In genomic region chr1:62810420-62811274, GRCh38 we compare ENCODE assay signal across 11 cellular contexts. TPM values are rescaled to one million over a fixed set of nuclear protein-coding genes. Genes with fewer than 3 reads are reported as not detected.
A peak's percentile ranks its signal among the peaks of the same experiment; 100 is the strongest.
DNase-seq lines count a peak whose midpoint lies in the region; ATAC-seq and TF ChIP-seq lines count a peak whose summit lies in the region.
"Had no signal": no experiment of that assay in that cellular context is flagged by ENCODE, and none has a peak within 500 bp of the region (broad histone marks: within the 10 kb centered on the region; RNA-seq: fewer than 3 reads in every experiment).

No MANE protein-coding gene starts in this region.

- peak; percentile 24 for DNase-seq in OCI-M1 (lab: John Stamatoyannopoulos, UW)
- no peak for DNase-seq in AML-193 (lab: John Stamatoyannopoulos, UW)
- DNase-seq in activated CD8-positive, alpha-beta T cell treated with anti-CD3 and anti-CD28 coated beads, Interleukin-2, amount 10 ng/mL, durations not matched to agents 7 days and 5 days = no peak
- DNase-seq in SKM-1 treated with dmso at 0.1 percent for 144 hours (lab: John Stamatoyannopoulos, UW; ENCODE audit: unreplicated experiment) = no peak
- DNase-seq in WERI-Rb-1 = no peak
- DNase-seq: activated CD4-positive, alpha-beta T cell treated with anti-CD3 and anti-CD28 coated beads for 48 hours; CD4-positive, CD25-positive, alpha-beta regulatory T cell; left cardiac atrium had no signal

- H3K27me3 ChIP-seq in WERI-Rb-1 (ENCODE audit: insufficient read depth, low read depth, severe bottlenecking) = no peaks in the 10 kb centered on the region

- no peaks in the 10 kb centered on the region for H3K36me3 ChIP-seq in WERI-Rb-1

- H3K27me3 Mint-ChIP-seq in activated CD8-positive, alpha-beta T cell treated with anti-CD3 and anti-CD28 coated beads, Interleukin-2, amount 10 ng/mL, durations not matched to agents 7 days and 5 days (ENCODE audit: low read depth) = no peaks in the 10 kb centered on the region
- H3K27me3 Mint-ChIP-seq: CD4-positive, CD25-positive, alpha-beta regulatory T cell had no signal

- no peak for TF ChIP-seq CTCF in WERI-Rb-1 (IDR thresholded peaks at IDR 0.05; ENCODE audit: low read depth, low read length)

- no peak overlapping the region for H3K27ac Mint-ChIP-seq in activated CD8-positive, alpha-beta T cell treated with anti-CD3 and anti-CD28 coated beads, Interleukin-2, amount 10 ng/mL, durations not matched to agents 7 days and 5 days
- H3K27ac Mint-ChIP-seq: CD4-positive, CD25-positive, alpha-beta regulatory T cell had no signal

- no peak overlapping the region for H3K27ac ChIP-seq in WERI-Rb-1

- no peaks in the 10 kb centered on the region for H3K9me3 Mint-ChIP-seq in activated CD8-positive, alpha-beta T cell treated with anti-CD3 and anti-CD28 coated beads, Interleukin-2, amount 10 ng/mL, durations not matched to agents 7 days and 5 days (ENCODE audit: insufficient read depth)

- CTCF ChIA-PET in activated CD8-positive, alpha-beta T cell treated with anti-CD3 and anti-CD28 coated beads, Interleukin-2, amount 10 ng/mL, durations not matched to agents 7 days and 5 days (lab: Charles Lee) = no interaction called here

- H3K9me3 ChIP-seq in WERI-Rb-1 (ENCODE audit: severe bottlenecking) = no peaks in the 10 kb centered on the region

- H3K4me3 ChIP-seq in WERI-Rb-1 (ENCODE audit: low read depth, low read length) = no peak overlapping the region

- POLR2A ChIA-PET in activated CD8-positive, alpha-beta T cell treated with anti-CD3 and anti-CD28 coated beads, Interleukin-2, amount 10 ng/mL, durations not matched to agents 7 days and 5 days (lab: Charles Lee) = no interaction called here

- H3K36me3 Mint-ChIP-seq in activated CD8-positive, alpha-beta T cell treated with anti-CD3 and anti-CD28 coated beads, Interleukin-2, amount 10 ng/mL, durations not matched to agents 7 days and 5 days (ENCODE audit: low read depth) = peaks cover 22% of the 10 kb centered on the region

- H3K4me1 Mint-ChIP-seq in activated CD8-positive, alpha-beta T cell treated with anti-CD3 and anti-CD28 coated beads, Interleukin-2, amount 10 ng/mL, durations not matched to agents 7 days and 5 days (ENCODE audit: low read depth) = no peaks in the 10 kb centered on the region

- ATAC-seq in GM18511 (IDR thresholded peaks at IDR 0.05; ENCODE audit: unreplicated experiment) = peak; percentile 95
- ATAC-seq in GM21528 (IDR thresholded peaks at IDR 0.05; ENCODE audit: low FRiP score, unreplicated experiment) = peak; percentile 92
- peak; percentile 95 for ATAC-seq in HG03139 (IDR thresholded peaks at IDR 0.05; ENCODE audit: unreplicated experiment)
- ATAC-seq in activated CD8-positive, alpha-beta T cell treated with anti-CD3 and anti-CD28 coated beads, Interleukin-2, amount 10 ng/mL, durations not matched to agents 7 days and 5 days = no peak
- ATAC-seq: left cardiac atrium had no signal

- H3K4me3 Mint-ChIP-seq in activated CD8-positive, alpha-beta T cell treated with anti-CD3 and anti-CD28 coated beads, Interleukin-2, amount 10 ng/mL, durations not matched to agents 7 days and 5 days = no peak overlapping the region
- H3K4me3 Mint-ChIP-seq: CD4-positive, CD25-positive, alpha-beta regulatory T cell had no signal

RNA-seq across cellular contexts. Expression of gene ATG4C, which starts 26.7 kb away (rescaled TPM):
- total RNA-seq in activated CD8-positive, alpha-beta T cell treated with anti-CD3 and anti-CD28 coated beads, Interleukin-2, amount 10 ng/mL, durations not matched to agents 7 days and 5 days = 10 to 100 TPM in 1 of 2 experiments, 1 to 10 TPM in 1; 8.6 to 10.0 TPM
